Comparison of ENCODE assay signal across 1 cellular context in the genomic region with DNA sequence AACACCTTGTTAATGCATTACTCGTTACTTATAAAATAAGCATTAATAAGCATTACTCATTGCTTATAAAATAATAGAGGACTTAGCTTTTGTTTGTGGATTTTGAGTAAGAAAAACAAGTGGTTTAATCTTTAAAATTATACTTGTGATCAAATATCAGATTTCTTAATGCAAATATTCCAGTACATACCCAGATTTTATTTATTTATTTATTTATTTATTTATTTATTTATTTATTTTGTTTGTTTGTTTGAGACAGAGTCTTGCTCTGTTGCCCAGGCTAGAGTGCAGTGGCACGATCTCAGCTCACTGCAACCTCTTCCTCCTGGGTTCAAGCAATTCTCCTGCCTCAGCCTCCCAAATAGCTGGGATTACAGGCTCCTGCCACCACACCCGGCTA.
A peak's percentile ranks its signal among the peaks of the same experiment; 100 is the strongest.
TF ChIP-seq lines count a peak whose summit lies in the region.

No MANE protein-coding gene starts in this region.

TF ChIP-seq in HEK293, 187 proteins besides CTCF, POLR2A, EP300 and RAD21 (continued from another document):
- TF ChIP-seq, protein P1, sequence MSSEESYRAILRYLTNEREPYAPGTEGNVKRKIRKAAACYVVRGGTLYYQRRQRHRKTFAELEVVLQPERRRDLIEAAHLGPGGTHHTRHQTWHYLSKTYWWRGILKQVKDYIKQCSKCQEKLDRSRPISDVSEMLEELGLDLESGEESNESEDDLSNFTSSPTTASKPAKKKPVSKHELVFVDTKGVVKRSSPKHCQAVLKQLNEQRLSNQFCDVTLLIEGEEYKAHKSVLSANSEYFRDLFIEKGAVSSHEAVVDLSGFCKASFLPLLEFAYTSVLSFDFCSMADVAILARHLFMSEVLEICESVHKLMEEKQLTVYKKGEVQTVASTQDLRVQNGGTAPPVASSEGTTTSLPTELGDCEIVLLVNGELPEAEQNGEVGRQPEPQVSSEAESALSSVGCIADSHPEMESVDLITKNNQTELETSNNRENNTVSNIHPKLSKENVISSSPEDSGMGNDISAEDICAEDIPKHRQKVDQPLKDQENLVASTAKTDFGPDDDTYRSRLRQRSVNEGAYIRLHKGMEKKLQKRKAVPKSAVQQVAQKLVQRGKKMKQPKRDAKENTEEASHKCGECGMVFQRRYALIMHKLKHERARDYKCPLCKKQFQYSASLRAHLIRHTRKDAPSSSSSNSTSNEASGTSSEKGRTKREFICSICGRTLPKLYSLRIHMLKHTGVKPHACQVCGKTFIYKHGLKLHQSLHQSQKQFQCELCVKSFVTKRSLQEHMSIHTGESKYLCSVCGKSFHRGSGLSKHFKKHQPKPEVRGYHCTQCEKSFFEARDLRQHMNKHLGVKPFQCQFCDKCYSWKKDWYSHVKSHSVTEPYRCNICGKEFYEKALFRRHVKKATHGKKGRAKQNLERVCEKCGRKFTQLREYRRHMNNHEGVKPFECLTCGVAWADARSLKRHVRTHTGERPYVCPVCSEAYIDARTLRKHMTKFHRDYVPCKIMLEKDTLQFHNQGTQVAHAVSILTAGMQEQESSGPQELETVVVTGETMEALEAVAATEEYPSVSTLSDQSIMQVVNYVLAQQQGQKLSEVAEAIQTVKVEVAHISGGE (tag by site-specific recombination; conservative IDR thresholded peaks at IDR 0.05; ENCODE audit: low read depth), result peak; percentile 88
- TF ChIP-seq ZFP37 (tag by site-specific recombination; IDR thresholded peaks at IDR 0.05), result 0 out of 2 replicates have a peak, but pooled peaks have one; percentile 66
- TF ChIP-seq ZNF664 (tag by site-specific recombination; IDR thresholded peaks at IDR 0.05), result peak; percentile 69; the same call in 1 of the 2 replicates
- TF ChIP-seq ZNF223 (tag by site-specific recombination; IDR thresholded peaks at IDR 0.05), result 0 out of 2 replicates have a peak, but pooled peaks have one; percentile 63
- TF ChIP-seq ZNF433 (tag by site-specific recombination; IDR thresholded peaks at IDR 0.05; ENCODE audit: low read depth), result peak; percentile 71
- peak; percentile 58; the same call in 1 of the 2 replicates for TF ChIP-seq ZNF558 (tag by site-specific recombination; IDR thresholded peaks at IDR 0.05)
- peak; percentile 97 for TF ChIP-seq ZNF394 (tag by site-specific recombination; IDR thresholded peaks at IDR 0.05; ENCODE audit: borderline replicate concordance)
- TF ChIP-seq ZNF555 (tag by site-specific recombination; conservative IDR thresholded peaks at IDR 0.05), result peak; percentile 96
- peak; percentile 91 for TF ChIP-seq ZNF560 (tag by site-specific recombination; IDR thresholded peaks at IDR 0.05; ENCODE audit: borderline replicate concordance)
- TF ChIP-seq ZNF404 (tag by site-specific recombination; IDR thresholded peaks at IDR 0.05), result 0 out of 2 replicates have a peak, but pooled peaks have one; percentile 65
- TF ChIP-seq ZNF623 (tag by site-specific recombination; IDR thresholded peaks at IDR 0.05), result peak; percentile 83
- peak; percentile 76; the same call in 1 of the 2 replicates for TF ChIP-seq ZNF530 (tag by site-specific recombination; IDR thresholded peaks at IDR 0.05; ENCODE audit: low read depth)
- peak; percentile 96; the same call in 1 of the 2 replicates for TF ChIP-seq ZNF138 (tag by site-specific recombination; IDR thresholded peaks at IDR 0.05; ENCODE audit: borderline replicate concordance)
- peak; percentile 91 for TF ChIP-seq ZNF266 (tag by site-specific recombination; IDR thresholded peaks at IDR 0.05; ENCODE audit: low read depth)
- TF ChIP-seq, protein P2, sequence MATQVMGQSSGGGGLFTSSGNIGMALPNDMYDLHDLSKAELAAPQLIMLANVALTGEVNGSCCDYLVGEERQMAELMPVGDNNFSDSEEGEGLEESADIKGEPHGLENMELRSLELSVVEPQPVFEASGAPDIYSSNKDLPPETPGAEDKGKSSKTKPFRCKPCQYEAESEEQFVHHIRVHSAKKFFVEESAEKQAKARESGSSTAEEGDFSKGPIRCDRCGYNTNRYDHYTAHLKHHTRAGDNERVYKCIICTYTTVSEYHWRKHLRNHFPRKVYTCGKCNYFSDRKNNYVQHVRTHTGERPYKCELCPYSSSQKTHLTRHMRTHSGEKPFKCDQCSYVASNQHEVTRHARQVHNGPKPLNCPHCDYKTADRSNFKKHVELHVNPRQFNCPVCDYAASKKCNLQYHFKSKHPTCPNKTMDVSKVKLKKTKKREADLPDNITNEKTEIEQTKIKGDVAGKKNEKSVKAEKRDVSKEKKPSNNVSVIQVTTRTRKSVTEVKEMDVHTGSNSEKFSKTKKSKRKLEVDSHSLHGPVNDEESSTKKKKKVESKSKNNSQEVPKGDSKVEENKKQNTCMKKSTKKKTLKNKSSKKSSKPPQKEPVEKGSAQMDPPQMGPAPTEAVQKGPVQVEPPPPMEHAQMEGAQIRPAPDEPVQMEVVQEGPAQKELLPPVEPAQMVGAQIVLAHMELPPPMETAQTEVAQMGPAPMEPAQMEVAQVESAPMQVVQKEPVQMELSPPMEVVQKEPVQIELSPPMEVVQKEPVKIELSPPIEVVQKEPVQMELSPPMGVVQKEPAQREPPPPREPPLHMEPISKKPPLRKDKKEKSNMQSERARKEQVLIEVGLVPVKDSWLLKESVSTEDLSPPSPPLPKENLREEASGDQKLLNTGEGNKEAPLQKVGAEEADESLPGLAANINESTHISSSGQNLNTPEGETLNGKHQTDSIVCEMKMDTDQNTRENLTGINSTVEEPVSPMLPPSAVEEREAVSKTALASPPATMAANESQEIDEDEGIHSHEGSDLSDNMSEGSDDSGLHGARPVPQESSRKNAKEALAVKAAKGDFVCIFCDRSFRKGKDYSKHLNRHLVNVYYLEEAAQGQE (tag by site-specific recombination; IDR thresholded peaks at IDR 0.05), result peak; percentile 83
- peak; percentile 68 for TF ChIP-seq ZNF529 (tag by site-specific recombination; IDR thresholded peaks at IDR 0.05; ENCODE audit: insufficient replicate concordance)
- peak; percentile 97 for TF ChIP-seq ZNF426 (tag by site-specific recombination; IDR thresholded peaks at IDR 0.05)
- TF ChIP-seq ZNF121 (tag by site-specific recombination; IDR thresholded peaks at IDR 0.05), result 0 out of 2 replicates have a peak, but pooled peaks have one; percentile 31
- TF ChIP-seq, protein P3, sequence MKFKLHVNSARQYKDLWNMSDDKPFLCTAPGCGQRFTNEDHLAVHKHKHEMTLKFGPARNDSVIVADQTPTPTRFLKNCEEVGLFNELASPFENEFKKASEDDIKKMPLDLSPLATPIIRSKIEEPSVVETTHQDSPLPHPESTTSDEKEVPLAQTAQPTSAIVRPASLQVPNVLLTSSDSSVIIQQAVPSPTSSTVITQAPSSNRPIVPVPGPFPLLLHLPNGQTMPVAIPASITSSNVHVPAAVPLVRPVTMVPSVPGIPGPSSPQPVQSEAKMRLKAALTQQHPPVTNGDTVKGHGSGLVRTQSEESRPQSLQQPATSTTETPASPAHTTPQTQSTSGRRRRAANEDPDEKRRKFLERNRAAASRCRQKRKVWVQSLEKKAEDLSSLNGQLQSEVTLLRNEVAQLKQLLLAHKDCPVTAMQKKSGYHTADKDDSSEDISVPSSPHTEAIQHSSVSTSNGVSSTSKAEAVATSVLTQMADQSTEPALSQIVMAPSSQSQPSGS (tag by site-specific recombination; IDR thresholded peaks at IDR 0.05; ENCODE audit: low read depth), result peak; percentile 10; the same call in 1 of the 2 replicates
- peak; percentile 56 for TF ChIP-seq ZNF629 (tag by site-specific recombination; IDR thresholded peaks at IDR 0.05)
- TF ChIP-seq ZBTB21 (tag by site-specific recombination; IDR thresholded peaks at IDR 0.05), result 0 out of 2 replicates have a peak, but pooled peaks have one; percentile 39
- peak; percentile 89 for TF ChIP-seq ZNF510 (tag by site-specific recombination; IDR thresholded peaks at IDR 0.05; ENCODE audit: insufficient replicate concordance)
- peak; percentile 96 for TF ChIP-seq ZNF140 (tag by site-specific recombination; IDR thresholded peaks at IDR 0.05)
- 0 out of 2 replicates have a peak, but pooled peaks have one; percentile 59 for TF ChIP-seq ZBTB1 (tag by site-specific recombination; IDR thresholded peaks at IDR 0.05)
- peak; percentile 83 for TF ChIP-seq ZNF202 (tag by site-specific recombination; IDR thresholded peaks at IDR 0.05; ENCODE audit: borderline replicate concordance)
- peak; percentile 94; the same call in 1 of the 2 replicates for TF ChIP-seq ZNF19 (tag by site-specific recombination; IDR thresholded peaks at IDR 0.05; ENCODE audit: low read depth)
- TF ChIP-seq ZNF501 (tag by site-specific recombination; IDR thresholded peaks at IDR 0.05), result peak; percentile 61; the same call in 1 of the 2 replicates
- TF ChIP-seq ZNF341 (tag by site-specific recombination; IDR thresholded peaks at IDR 0.05; ENCODE audit: low read depth), result 0 out of 2 replicates have a peak, but pooled peaks have one; percentile 36
- peak; percentile 85; the same call in 1 of the 2 replicates for TF ChIP-seq ZNF354C (tag by site-specific recombination; IDR thresholded peaks at IDR 0.05; ENCODE audit: borderline replicate concordance, low read depth)
- TF ChIP-seq, protein P4, sequence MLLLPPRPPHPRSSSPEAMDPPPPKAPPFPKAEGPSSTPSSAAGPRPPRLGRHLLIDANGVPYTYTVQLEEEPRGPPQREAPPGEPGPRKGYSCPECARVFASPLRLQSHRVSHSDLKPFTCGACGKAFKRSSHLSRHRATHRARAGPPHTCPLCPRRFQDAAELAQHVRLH (tag by site-specific recombination; IDR thresholded peaks at IDR 0.05), result peak; percentile 69; the same call in 1 of the 2 replicates
- TF ChIP-seq, protein P5, sequence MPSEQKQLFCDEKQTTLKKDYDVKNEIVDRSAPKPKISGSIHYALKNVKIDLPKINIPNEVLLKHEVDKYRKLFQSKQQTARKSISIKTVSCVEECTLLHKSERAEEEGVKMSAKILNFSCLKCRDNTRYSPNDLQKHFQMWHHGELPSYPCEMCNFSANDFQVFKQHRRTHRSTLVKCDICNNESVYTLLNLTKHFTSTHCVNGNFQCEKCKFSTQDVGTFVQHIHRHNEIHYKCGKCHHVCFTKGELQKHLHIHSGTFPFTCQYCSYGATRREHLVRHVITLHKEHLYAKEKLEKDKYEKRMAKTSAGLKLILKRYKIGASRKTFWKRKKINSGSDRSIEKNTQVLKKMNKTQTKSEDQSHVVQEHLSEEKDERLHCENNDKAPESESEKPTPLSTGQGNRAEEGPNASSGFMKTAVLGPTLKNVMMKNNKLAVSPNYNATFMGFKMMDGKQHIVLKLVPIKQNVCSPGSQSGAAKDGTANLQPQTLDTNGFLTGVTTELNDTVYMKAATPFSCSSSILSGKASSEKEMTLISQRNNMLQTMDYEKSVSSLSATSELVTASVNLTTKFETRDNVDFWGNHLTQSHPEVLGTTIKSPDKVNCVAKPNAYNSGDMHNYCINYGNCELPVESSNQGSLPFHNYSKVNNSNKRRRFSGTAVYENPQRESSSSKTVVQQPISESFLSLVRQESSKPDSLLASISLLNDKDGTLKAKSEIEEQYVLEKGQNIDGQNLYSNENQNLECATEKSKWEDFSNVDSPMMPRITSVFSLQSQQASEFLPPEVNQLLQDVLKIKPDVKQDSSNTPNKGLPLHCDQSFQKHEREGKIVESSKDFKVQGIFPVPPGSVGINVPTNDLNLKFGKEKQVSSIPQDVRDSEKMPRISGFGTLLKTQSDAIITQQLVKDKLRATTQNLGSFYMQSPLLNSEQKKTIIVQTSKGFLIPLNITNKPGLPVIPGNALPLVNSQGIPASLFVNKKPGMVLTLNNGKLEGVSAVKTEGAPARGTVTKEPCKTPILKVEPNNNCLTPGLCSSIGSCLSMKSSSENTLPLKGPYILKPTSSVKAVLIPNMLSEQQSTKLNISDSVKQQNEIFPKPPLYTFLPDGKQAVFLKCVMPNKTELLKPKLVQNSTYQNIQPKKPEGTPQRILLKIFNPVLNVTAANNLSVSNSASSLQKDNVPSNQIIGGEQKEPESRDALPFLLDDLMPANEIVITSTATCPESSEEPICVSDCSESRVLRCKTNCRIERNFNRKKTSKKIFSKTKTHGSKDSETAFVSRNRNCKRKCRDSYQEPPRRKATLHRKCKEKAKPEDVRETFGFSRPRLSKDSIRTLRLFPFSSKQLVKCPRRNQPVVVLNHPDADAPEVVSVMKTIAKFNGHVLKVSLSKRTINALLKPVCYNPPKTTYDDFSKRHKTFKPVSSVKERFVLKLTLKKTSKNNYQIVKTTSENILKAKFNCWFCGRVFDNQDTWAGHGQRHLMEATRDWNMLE (tag by site-specific recombination; conservative IDR thresholded peaks at IDR 0.05; ENCODE audit: low read depth), result peak; percentile 94
- TF ChIP-seq ZBTB8A (tag by site-specific recombination; IDR thresholded peaks at IDR 0.05), result peak; percentile 87
- peak; percentile 89 for TF ChIP-seq ZXDB (tag by site-specific recombination; IDR thresholded peaks at IDR 0.05)
TF ChIP-seq in HEK293: peak in this region for 38; not testable (repeated sequence) for 149.
